11 cellular contexts compared by ENCODE assay signal in the genomic region with DNA sequence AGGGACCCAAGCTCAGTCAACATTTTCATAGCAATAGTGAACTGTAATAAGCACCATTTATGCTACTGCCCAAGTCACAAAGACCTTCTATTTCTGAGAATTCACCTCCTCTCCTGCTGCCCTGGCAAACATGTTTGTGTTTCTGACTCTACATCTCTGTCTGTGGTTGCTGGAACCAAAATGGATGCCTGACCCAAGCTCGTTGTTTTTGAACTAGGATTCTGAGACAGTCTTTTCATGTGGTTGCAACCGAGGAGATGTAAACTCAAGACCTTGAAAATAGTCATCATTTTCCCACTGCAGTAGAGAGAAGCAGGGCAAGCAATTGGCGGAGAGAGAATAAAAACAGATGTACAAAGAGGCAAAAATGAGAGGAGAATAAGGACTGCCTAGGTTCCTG.
"Had no signal": no experiment of that assay in that cellular context is flagged by ENCODE, and none has a peak within 500 bp of the region (broad histone marks: within the 10 kb centered on the region; RNA-seq: fewer than 3 reads in every experiment).

No MANE protein-coding gene starts in this region.

- H3K27me3 Mint-ChIP-seq: IgD-negative memory B cell had no signal

- H2AFZ ChIP-seq: GM23248 had no signal

- FAIRE-seq: HepG2, K562 had no signal

- DNase-seq: GM23248, GOT3, H7, HFFc6, KG1 had no signal

- H3K4me3 ChIP-seq: GM23248, HAP-1, K562 had no signal

- H3K4me1 ChIP-seq: HAP-1 had no signal

- H3K9me3 ChIP-seq: HAP-1 had no signal

- H3K4me3 Mint-ChIP-seq: HFFc6, IgD-negative memory B cell had no signal

- H3K27ac ChIP-seq: HL-60 had no signal

- H3K9me3 Mint-ChIP-seq: HFFc6 had no signal

- H3K27ac Mint-ChIP-seq: HFFc6, IgD-negative memory B cell had no signal

- ATAC-seq: HCT116, HepG2, K562 had no signal

- H3K36me3 ChIP-seq: HAP-1 had no signal

- H3K9ac ChIP-seq: GM23248 had no signal
